ENCODE assay signal across 19 cellular contexts in the genomic region with DNA sequence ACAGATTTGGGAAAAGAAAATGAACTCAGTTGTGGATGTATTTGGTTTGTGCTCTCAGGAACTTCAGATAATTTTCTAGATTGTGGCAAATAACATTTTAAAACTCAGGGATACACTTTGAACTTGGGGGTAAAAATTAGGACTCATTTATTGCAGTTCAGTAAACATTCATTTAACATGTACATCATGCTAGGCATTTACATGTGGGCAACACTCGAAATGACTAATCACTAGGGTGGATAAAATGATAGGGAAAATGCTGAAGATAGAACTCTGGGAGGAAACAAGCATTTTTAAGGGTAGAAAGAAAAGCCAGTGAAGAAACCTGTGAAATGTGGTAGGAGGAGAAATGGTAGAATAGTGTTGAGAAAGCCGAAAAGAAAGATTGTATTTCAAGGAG. TPM values are rescaled to one million over a fixed set of nuclear protein-coding genes. Genes with fewer than 3 reads are reported as not detected.
DNase-seq lines count a peak whose midpoint lies in the region; ATAC-seq, FAIRE-seq and TF ChIP-seq lines count a peak whose summit lies in the region.
"Had no signal": no experiment of that assay in that cellular context is flagged by ENCODE, and none has a peak within 500 bp of the region (broad histone marks: within the 10 kb centered on the region; RNA-seq: fewer than 3 reads in every experiment).

No MANE protein-coding gene starts in this region.

- peaks cover 69% of the 10 kb centered on the region for H3K4me1 ChIP-seq in CD8-positive, alpha-beta T cell (ENCODE audit: insufficient read depth, low read length)
- peaks cover 8% of the 10 kb centered on the region for H3K4me1 ChIP-seq in HUES64 (ENCODE audit: insufficient read depth, low read length)
- H3K4me1 ChIP-seq in colonic mucosa = peaks cover 3% of the 10 kb centered on the region
- peaks cover 0 to 4% of the 10 kb centered on the region in 2 donors for H3K4me1 ChIP-seq in small intestine (ENCODE audit: control insufficient read depth in 2 of 2, insufficient read depth in 1 of 2, low read depth in 1 of 2, low read length in 1 of 2)
- H3K4me1 ChIP-seq in endodermal cell (ENCODE audit: control insufficient read depth, insufficient read depth, low read length) = peaks cover 5% of the 10 kb centered on the region
- H3K4me1 ChIP-seq: BE2C had no signal

- H3K27ac ChIP-seq in CD8-positive, alpha-beta T cell (ENCODE audit: low read depth, low read length) = peak overlapping the region; percentile 38
- no peak overlapping the region for H3K27ac ChIP-seq in HUES64 (ENCODE audit: low read depth, low read length)
- peak overlapping the region; percentile 56 for H3K27ac ChIP-seq in colonic mucosa
- H3K27ac ChIP-seq in small intestine (ENCODE audit: low read depth in 1 of 2, low read length in 1 of 2) = peak overlapping the region; percentile 46 to 73
- H3K27ac ChIP-seq in endodermal cell (ENCODE audit: low read depth, low read length) = no peak overlapping the region

- no peaks in the 10 kb centered on the region for H3K36me3 Mint-ChIP-seq in CD8-positive, alpha-beta T cell
- peaks cover 12% of the 10 kb centered on the region for H3K36me3 Mint-ChIP-seq in endodermal cell (ENCODE audit: low read depth)
- H3K36me3 Mint-ChIP-seq: activated naive CD4-positive, alpha-beta T cell treated with anti-CD3 and anti-CD28 coated beads, Interleukin-2, amount 50 U/mL, for 24 hours; IgD-negative memory B cell had no signal

- no peak for TF ChIP-seq CTCF in CD8-positive, alpha-beta T cell (IDR thresholded peaks at IDR 0.05)
- TF ChIP-seq CTCF in colonic mucosa (IDR thresholded peaks at IDR 0.05) (no peak), endodermal cell (conservative IDR thresholded peaks at IDR 0.05) (no peak)

- no peaks in the 10 kb centered on the region for H3K27me3 Mint-ChIP-seq in CD8-positive, alpha-beta T cell (ENCODE audit: low read depth)
- no peaks in the 10 kb centered on the region for H3K27me3 Mint-ChIP-seq in endodermal cell (ENCODE audit: insufficient read depth)
- H3K27me3 Mint-ChIP-seq: activated B cell treated with CpG ODN at 0.5 μM for 24 hours; activated naive CD4-positive, alpha-beta T cell treated with anti-CD3 and anti-CD28 coated beads, Interleukin-2, amount 50 U/mL, for 24 hours; IgD-negative memory B cell; stimulated activated naive CD8-positive, alpha-beta T cell treated with anti-CD3 and anti-CD28 coated beads, Interleukin-15, Interleukin-2, amounts not matched to agents 100 ng/mL and 50 ng/mL, for 24 hours had no signal

- H3K9ac ChIP-seq in HUES64 (ENCODE audit: low read depth, low read length) = 0 out of 2 replicates have a peak overlapping the region, but pooled peaks have one; percentile 24
- peak overlapping the region in 1 of 2 donors; percentile 40 for H3K9ac ChIP-seq in colonic mucosa (ENCODE audit: low read depth in 2 of 2, low read length in 2 of 2)
- no peak overlapping the region for H3K9ac ChIP-seq in endodermal cell (ENCODE audit: extremely low read depth, low read length, poor library complexity, severe bottlenecking)

- DNase-seq in CD8-positive, alpha-beta T cell = no peak
- DNase-seq in colonic mucosa = no peak
- DNase-seq in small intestine = peak; percentile 53
- DNase-seq in UCSD-AML1 (lab: John Stamatoyannopoulos, UW; ENCODE audit: unreplicated experiment) = no peak
- DNase-seq in endodermal cell = no peak
- DNase-seq: activated B cell treated with CpG ODN at 0.5 μM for 24 hours; BE2C; caudate nucleus; effector CD8-positive, alpha-beta T cell; HCEC 1CT; NCI-H1048; NCI-H2107; NCI-H82 had no signal

- WGBS in HUES64 = 87% methylated on average over 2 of the region's 2 CpGs
- 4 to 37% (median 18%) methylated on average over 2 of the region's 2 CpGs for WGBS in small intestine, 3 donors
- 86 to 97% methylated on average over 2 of the region's 2 CpGs for WGBS in endodermal cell (ENCODE audit: insufficient coverage in 1 of 2, insufficient read length in 1 of 2), 2 experiments

- H3K27ac Mint-ChIP-seq in CD8-positive, alpha-beta T cell = no peak overlapping the region
- H3K27ac Mint-ChIP-seq in endodermal cell = no peak overlapping the region
- H3K27ac Mint-ChIP-seq: activated B cell treated with CpG ODN at 0.5 μM for 24 hours; IgD-negative memory B cell; stimulated activated naive CD8-positive, alpha-beta T cell treated with anti-CD3 and anti-CD28 coated beads, Interleukin-15, Interleukin-2, amounts not matched to agents 100 ng/mL and 50 ng/mL, for 24 hours had no signal

- POLR2A ChIA-PET in CD8-positive, alpha-beta T cell (lab: Charles Lee) = interaction anchor here (0.9 to 2.8 kb wide), 8 partner anchors 9 to 1754 kb away, joined by 3 to 58 read pairs (median 4); a partner anchor contains a TSS

- intact Hi-C loops in CD8-positive, alpha-beta T cell (cut with DNase I, micrococcal nuclease) = loop anchor here (2.0 to 10.0 kb wide), 4 partner anchors 24 to 595 kb away; a partner anchor contains a TSS
- intact Hi-C loops in colonic mucosa (cut with DNase I) = no loop called here

- H3K9me3 Mint-ChIP-seq in CD8-positive, alpha-beta T cell = no peaks in the 10 kb centered on the region
- H3K9me3 Mint-ChIP-seq in endodermal cell = no peaks in the 10 kb centered on the region
- H3K9me3 Mint-ChIP-seq: activated B cell treated with CpG ODN at 0.5 μM for 24 hours; IgD-negative memory B cell; stimulated activated naive CD8-positive, alpha-beta T cell treated with anti-CD3 and anti-CD28 coated beads, Interleukin-15, Interleukin-2, amounts not matched to agents 100 ng/mL and 50 ng/mL, for 24 hours had no signal

- H3K9me3 ChIP-seq in CD8-positive, alpha-beta T cell (ENCODE audit: low read length) = no peaks in the 10 kb centered on the region
- H3K9me3 ChIP-seq in HUES64 (ENCODE audit: insufficient read depth, low read depth, low read length) (no peaks in the 10 kb centered on the region), colonic mucosa (no peaks in the 10 kb centered on the region), small intestine (ENCODE audit: control insufficient read depth, low read depth) (no peaks in the 10 kb centered on the region), endodermal cell (ENCODE audit: control insufficient read depth, low read length) (no peaks in the 10 kb centered on the region)
- H3K9me3 ChIP-seq: BE2C had no signal

- ATAC-seq in CD8-positive, alpha-beta T cell = no peak
- no peak for ATAC-seq in GM18502 (IDR thresholded peaks at IDR 0.05; ENCODE audit: poor library complexity, unreplicated experiment)
- ATAC-seq: Right ventricle myocardium inferior had no signal

- no peak overlapping the region for H3K4me3 Mint-ChIP-seq in CD8-positive, alpha-beta T cell
- no peak overlapping the region for H3K4me3 Mint-ChIP-seq in endodermal cell
- H3K4me3 Mint-ChIP-seq: activated B cell treated with CpG ODN at 0.5 μM for 24 hours; activated naive CD4-positive, alpha-beta T cell treated with anti-CD3 and anti-CD28 coated beads, Interleukin-2, amount 50 U/mL, for 24 hours; IgD-negative memory B cell; stimulated activated naive CD8-positive, alpha-beta T cell treated with anti-CD3 and anti-CD28 coated beads, Interleukin-15, Interleukin-2, amounts not matched to agents 100 ng/mL and 50 ng/mL, for 24 hours had no signal

- H3K4me3 ChIP-seq in CD8-positive, alpha-beta T cell (ENCODE audit: low read depth, low read length) = peak overlapping the region; percentile 2
- H3K4me3 ChIP-seq in HUES64 (ENCODE audit: low read length) (no peak overlapping the region), colonic mucosa (no peak overlapping the region), small intestine (ENCODE audit: low read depth in 1 of 2, low read length in 2 of 2) (no peak overlapping the region), endodermal cell (ENCODE audit: low read length) (no peak overlapping the region)

- H3K36me3 ChIP-seq in CD8-positive, alpha-beta T cell (ENCODE audit: insufficient read depth, low read length) = no peaks in the 10 kb centered on the region
- H3K36me3 ChIP-seq in HUES64 (ENCODE audit: insufficient read depth, low read length) (no peaks in the 10 kb centered on the region), colonic mucosa (no peaks in the 10 kb centered on the region), small intestine (ENCODE audit: control insufficient read depth in 2 of 2, insufficient read depth in 2 of 2, low read length in 2 of 2) (no peaks in the 10 kb centered on the region), endodermal cell (ENCODE audit: control insufficient read depth, insufficient read depth, low read length) (no peaks in the 10 kb centered on the region)
- H3K36me3 ChIP-seq: BE2C had no signal

- peaks cover 61% of the 10 kb centered on the region for H3K4me1 Mint-ChIP-seq in CD8-positive, alpha-beta T cell (ENCODE audit: low read depth)
- peaks cover 18% of the 10 kb centered on the region for H3K4me1 Mint-ChIP-seq in endodermal cell

- no peak for FAIRE-seq in small intestine (lab: Jason Lieb, UNC)

- CTCF ChIA-PET in CD8-positive, alpha-beta T cell (lab: Charles Lee) = interaction anchor here (0.8 to 1.5 kb wide), 7 partner anchors 8 to 228 kb away, joined by 3 to 6 read pairs (median 4); a partner anchor contains a TSS

- H3K27me3 ChIP-seq in CD8-positive, alpha-beta T cell (ENCODE audit: insufficient read depth, low read length) = no peaks in the 10 kb centered on the region
- H3K27me3 ChIP-seq in HUES64 (ENCODE audit: insufficient read depth, low read length) (no peaks in the 10 kb centered on the region), colonic mucosa (no peaks in the 10 kb centered on the region), small intestine (ENCODE audit: control insufficient read depth in 2 of 2, insufficient read depth in 2 of 2, low read length in 2 of 2) (no peaks in the 10 kb centered on the region), endodermal cell (ENCODE audit: control insufficient read depth, insufficient read depth, low read length, poor library complexity, severe bottlenecking) (no peaks in the 10 kb centered on the region)
- H3K27me3 ChIP-seq: BE2C had no signal

RNA-seq across cellular contexts. Expression of a gene that starts 7.8 kb away (rescaled TPM):
- 10 to 100 TPM; 40.0 to 45.8 TPM for total RNA-seq in CD8-positive, alpha-beta T cell
- 12.3 TPM for polyA plus RNA-seq in HUES64 (2013, experiment 1 of 2)
- 12.1 TPM for polyA plus RNA-seq in HUES64 (2013, experiment 2 of 2)
- total RNA-seq in colonic mucosa (10 to 100 TPM; 16.3 to 20.1 TPM), endodermal cell (10 to 100 TPM; 32.1 to 34.0 TPM)
- 1 to 10 TPM; 1.4 to 4.0 (median 2.2) TPM for polyA plus RNA-seq in small intestine
- polyA plus RNA-seq in endodermal cell (2013, experiment 1 of 2) = 19.1 TPM
- 19.8 TPM for polyA plus RNA-seq in endodermal cell (2013, experiment 2 of 2)

Comparison
In these comparisons a context has a peak if more than half of its experiments do, and no peak if none do; other contexts are left out.
1. H3K27ac ChIP-seq: peak in CD8-positive, alpha-beta T cell (single experiment), colonic mucosa (single experiment) and small intestine (2 of 2); none in HUES64 (single experiment) and endodermal cell (single experiment).